ENCODE assay signal across 8 cellular contexts in genomic region chr15:78212546-78213424, GRCh38. TPM values are rescaled to one million over a fixed set of nuclear protein-coding genes. Genes with fewer than 3 reads are reported as not detected.
DNase-seq lines count a peak whose midpoint lies in the region; ATAC-seq and TF ChIP-seq lines count a peak whose summit lies in the region.

No MANE protein-coding gene starts in this region.

- DNase-seq in H7 (peak; percentile 46), SJCRH30 (peak; percentile 95), globus pallidus (ENCODE audit: low spot score) (peak; percentile 60), sigmoid colon (peak; percentile 88), GM19238 (ENCODE audit: insufficient read length, low spot score) (no peak)

- 46 to 72% methylated on average over 17 of the region's 17 CpGs for WGBS in sigmoid colon, 2 donors

- no peak for TF ChIP-seq CTCF in sigmoid colon (IDR thresholded peaks at IDR 0.05)

- H3K27me3 ChIP-seq in H7 (ENCODE audit: control insufficient read depth, insufficient read depth, low read length) (no peaks in the 10 kb centered on the region), SJCRH30 (no peaks in the 10 kb centered on the region), sigmoid colon (no peaks in the 10 kb centered on the region)

- TF ChIP-seq EP300 in sigmoid colon (IDR thresholded peaks at IDR 0.05) = no peak

- intact Hi-C loops in sigmoid colon (cut with DNase I) = no loop called here

- peak overlapping the region; percentile 79 for H3K27ac ChIP-seq in SJCRH30
- H3K27ac ChIP-seq in sigmoid colon = peak overlapping the region in 3 of 4 donors; percentile 49 to 64 (median 52)

- H3K36me3 ChIP-seq in H7 (replicated peaks; ENCODE audit: control insufficient read depth, insufficient read depth, low read length) (no peaks in the 10 kb centered on the region), SJCRH30 (no peaks in the 10 kb centered on the region), sigmoid colon (no peaks in the 10 kb centered on the region)

- H3K4me1 ChIP-seq in SJCRH30 = peaks cover 41% of the 10 kb centered on the region
- H3K4me1 ChIP-seq in sigmoid colon = peaks cover 0 to 67% (median 54%) of the 10 kb centered on the region in 4 donors

- ATAC-seq in GM18520 (IDR thresholded peaks at IDR 0.05; ENCODE audit: unreplicated experiment) (no peak), GM21576 (IDR thresholded peaks at IDR 0.05; ENCODE audit: unreplicated experiment) (no peak), GM19397 (IDR thresholded peaks at IDR 0.05; ENCODE audit: unreplicated experiment) (no peak)

- H3K4me3 ChIP-seq in H7 (ENCODE audit: insufficient read depth, low read depth, low read length) = no peak overlapping the region
- no peak overlapping the region for H3K4me3 ChIP-seq in SJCRH30
- H3K4me3 ChIP-seq in sigmoid colon = no peak overlapping the region

- no peak for TF ChIP-seq POLR2A in sigmoid colon (IDR thresholded peaks at IDR 0.05)

- H3K9me3 ChIP-seq in SJCRH30 (replicated peaks) (no peaks in the 10 kb centered on the region), sigmoid colon (no peaks in the 10 kb centered on the region)

RNA-seq across cellular contexts. Expression of gene ACSBG1, which starts 21.6 kb away (rescaled TPM):
- 2.7 and 3.9 TPM in 2 replicates for total RNA-seq in H7 (2014; rRNA removed; shearing (Covaris generic))
- 0.08 and 0.63 TPM in 2 replicates for total RNA-seq in SJCRH30 (2014; rRNA removed; shearing (Covaris generic))
- total RNA-seq in sigmoid colon = 1 to 10 TPM; 1.3 to 3.9 (median 2.2) TPM
- polyA plus RNA-seq in sigmoid colon = under 1 TPM; 0.23 to 0.60 (median 0.51) TPM

RNA-seq across cellular contexts. Expression of gene DNAJA4, which starts 51.6 kb away (rescaled TPM):
- total RNA-seq in H7 (2014; rRNA removed; shearing (Covaris generic)) = 0.03 and 0.11 TPM in 2 replicates
- 0.15 TPM in 1 of 2 replicates, not detected in the other for total RNA-seq in SJCRH30 (2014; rRNA removed; shearing (Covaris generic))
- 10 to 100 TPM in 3 of 4 donors, 1 to 10 TPM in 1; 7.4 to 17.8 (median 11.4) TPM for total RNA-seq in sigmoid colon
- 10 to 100 TPM; 16.8 to 26.1 (median 21.8) TPM for polyA plus RNA-seq in sigmoid colon
